3 cellular contexts compared by ENCODE assay signal in genomic region chr20:387520-387919, GRCh38.
TF ChIP-seq lines count a peak whose summit lies in the region.

No MANE protein-coding gene starts in this region.

TF ChIP-seq in HepG2, 621 proteins besides CTCF, POLR2A, EP300 and RAD21:
- TF ChIP-seq GMEB1 (CRISPR knock-in tag; IDR thresholded peaks at IDR 0.05; ENCODE audit: borderline replicate concordance) (0 out of 2 replicates have a peak, but pooled peaks have one; percentile 1), RBFOX2 (IDR thresholded peaks at IDR 0.05; ENCODE audit: low read depth, low read length) (peak; percentile 50; the same call in 1 of the 2 replicates), ZFP36L1 (CRISPR knock-in tag; IDR thresholded peaks at IDR 0.05) (peak; percentile 53; the same call in 1 of the 2 replicates), HNRNPH1 (optimal IDR thresholded peaks at IDR 0.05; ENCODE audit: low read depth, low read length) (no peak), ZMYM3 (CRISPR knock-in tag; IDR thresholded peaks at IDR 0.05) (peak; percentile 28; the same call in 1 of the 2 replicates), ZNF660 (CRISPR knock-in tag; IDR thresholded peaks at IDR 0.05; ENCODE audit: borderline replicate concordance, low read depth) (no peak), POLR2AphosphoS5 (IDR thresholded peaks at IDR 0.05; ENCODE audit: low read depth, low read length) (peak; percentile 16), RCOR2 (CRISPR knock-in tag; IDR thresholded peaks at IDR 0.05) (peak; percentile 43; the same call in 1 of the 2 replicates), ZNF12 (CRISPR knock-in tag; IDR thresholded peaks at IDR 0.05) (peak; percentile 44; the same call in 1 of the 2 replicates), ZNF567 (CRISPR knock-in tag; IDR thresholded peaks at IDR 0.05; ENCODE audit: borderline replicate concordance) (no peak), ZNF280D (CRISPR knock-in tag; IDR thresholded peaks at IDR 0.05) (0 out of 2 replicates have a peak, but pooled peaks have one; percentile 24), KDM1A (CRISPR knock-in tag; IDR thresholded peaks at IDR 0.05) (peak; percentile 34; the same call in 1 of the 2 replicates)

TF ChIP-seq in HCT116, 20 proteins besides CTCF, POLR2A, EP300 and RAD21:
- TF ChIP-seq ZFX (IDR thresholded peaks at IDR 0.05) (no peak), POLR2AphosphoS5 (IDR thresholded peaks at IDR 0.05; ENCODE audit: low read depth, low read length) (0 out of 2 replicates have a peak, but pooled peaks have one; percentile 31)

TF ChIP-seq in K562, 482 proteins besides CTCF, POLR2A, EP300 and RAD21:
- TF ChIP-seq SRSF9 (IDR thresholded peaks at IDR 0.05; ENCODE audit: borderline replicate concordance, low read depth, low read length) (no peak), RBM25 (IDR thresholded peaks at IDR 0.05; ENCODE audit: low read depth, low read length, severe bottlenecking) (peak; percentile 89), ZNF146 (CRISPR knock-in tag; IDR thresholded peaks at IDR 0.05; ENCODE audit: unreplicated experiment) (peak; percentile 99), ZNF41 (CRISPR knock-in tag; conservative IDR thresholded peaks at IDR 0.05) (no peak), POLR2H (tag; IDR thresholded peaks at IDR 0.05; ENCODE audit: low read depth) (peak; percentile 50; the same call in 1 of the 2 replicates), SREBF1 (IDR thresholded peaks at IDR 0.05; ENCODE audit: borderline replicate concordance, low read depth, low read length) (no peak), POLR2B (IDR thresholded peaks at IDR 0.05; ENCODE audit: low read depth, partially characterized antibody) (peak; percentile 43), BCOR (IDR thresholded peaks at IDR 0.05) (0 out of 2 replicates have a peak, but pooled peaks have one; percentile 14)
